In genomic region chr12:47989666-47990065, GRCh38 we compare ENCODE assay signal across 25 cellular contexts. TPM values are rescaled to one million over a fixed set of nuclear protein-coding genes. Genes with fewer than 3 reads are reported as not detected.
A peak's percentile ranks its signal among the peaks of the same experiment; 100 is the strongest.
DNase-seq lines count a peak whose midpoint lies in the region; ATAC-seq and TF ChIP-seq lines count a peak whose summit lies in the region.
"Had no signal": no experiment of that assay in that cellular context is flagged by ENCODE, and none has a peak within 500 bp of the region (broad histone marks: within the 10 kb centered on the region; RNA-seq: fewer than 3 reads in every experiment).

No MANE protein-coding gene starts in this region.

- H3K4me1 ChIP-seq in BLaER1: peaks cover 68% of the 10 kb centered on the region
- peaks cover 17% of the 10 kb centered on the region for H3K4me1 ChIP-seq in CD4-positive, CD25-positive, alpha-beta regulatory T cell (ENCODE audit: control insufficient read depth, insufficient read depth, low read length, poor library complexity, severe bottlenecking)
- H3K4me1 ChIP-seq: body of pancreas, tibial nerve had no signal

- no peaks in the 10 kb centered on the region for H3K27me3 ChIP-seq in BLaER1
- no peaks in the 10 kb centered on the region for H3K27me3 ChIP-seq in CD4-positive, CD25-positive, alpha-beta regulatory T cell (ENCODE audit: control insufficient read depth, insufficient read depth, low read length)
- H3K27me3 ChIP-seq: body of pancreas, ovary, tibial nerve had no signal

- H3K4me3 Mint-ChIP-seq in CD4-positive, CD25-positive, alpha-beta regulatory T cell: no peak overlapping the region
- H3K4me3 Mint-ChIP-seq in activated CD8-positive, alpha-beta T cell treated with anti-CD3 and anti-CD28 coated beads, Interleukin-2, amount 10 ng/mL, durations not matched to agents 7 days and 5 days: peak overlapping the region; percentile 18
- H3K4me3 Mint-ChIP-seq in nephron progenitor cell: peak overlapping the region; percentile 66
- H3K4me3 Mint-ChIP-seq in stimulated activated naive CD8-positive, alpha-beta T cell treated with anti-CD3 and anti-CD28 coated beads, Interleukin-15, amount 100 ng/mL, for 72 hours: peak overlapping the region in 1 of 2 donors; percentile 37
- H3K4me3 Mint-ChIP-seq: activated T-cell treated with anti-CD3 and anti-CD28 coated beads, Interleukin-2, amount 50 U/mL, for 4 hours; T-helper 1 cell treated with Interleukin-12 subunit alpha and Interleukin-12 subunit beta and Interleukin-4 antibody, amounts not matched to agents 30 μg/mL and 1 μg/mL, for 36 hours had no signal

- H3K9me3 ChIP-seq in BLaER1: no peaks in the 10 kb centered on the region
- no peaks in the 10 kb centered on the region for H3K9me3 ChIP-seq in CD4-positive, CD25-positive, alpha-beta regulatory T cell (ENCODE audit: control insufficient read depth in 2 of 2, low read length in 2 of 2)
- H3K9me3 ChIP-seq: body of pancreas, ovary, tibial nerve had no signal

- peaks cover 8 to 28% (median 14%) of the 10 kb centered on the region in 4 donors for H3K4me1 Mint-ChIP-seq in CD4-positive, CD25-positive, alpha-beta regulatory T cell
- peaks cover 33% of the 10 kb centered on the region for H3K4me1 Mint-ChIP-seq in activated CD8-positive, alpha-beta T cell treated with anti-CD3 and anti-CD28 coated beads, Interleukin-2, amount 10 ng/mL, durations not matched to agents 7 days and 5 days (ENCODE audit: low read depth)
- peaks cover 51% of the 10 kb centered on the region for H3K4me1 Mint-ChIP-seq in nephron progenitor cell
- H3K4me1 Mint-ChIP-seq in stimulated activated naive CD8-positive, alpha-beta T cell treated with anti-CD3 and anti-CD28 coated beads, Interleukin-15, amount 100 ng/mL, for 72 hours: peaks cover 32% of the 10 kb centered on the region

- peaks cover 11% of the 10 kb centered on the region for H3K27me3 Mint-ChIP-seq in CD4-positive, CD25-positive, alpha-beta regulatory T cell
- peaks cover 57% of the 10 kb centered on the region for H3K27me3 Mint-ChIP-seq in activated CD8-positive, alpha-beta T cell treated with anti-CD3 and anti-CD28 coated beads, Interleukin-2, amount 10 ng/mL, durations not matched to agents 7 days and 5 days (ENCODE audit: low read depth)
- no peaks in the 10 kb centered on the region for H3K27me3 Mint-ChIP-seq in nephron progenitor cell (ENCODE audit: low read depth, poor library complexity)
- peaks cover 76% of the 10 kb centered on the region for H3K27me3 Mint-ChIP-seq in stimulated activated naive CD8-positive, alpha-beta T cell treated with anti-CD3 and anti-CD28 coated beads, Interleukin-15, amount 100 ng/mL, for 72 hours

- H3K27ac ChIP-seq in BLaER1: peak overlapping the region; percentile 51
- no peak overlapping the region for H3K27ac ChIP-seq in CD4-positive, CD25-positive, alpha-beta regulatory T cell (ENCODE audit: insufficient read depth, low read length, poor library complexity, severe bottlenecking)
- H3K27ac ChIP-seq: body of pancreas, epithelial cell of prostate, ovary, RWPE1, tibial nerve had no signal

- no peak for ATAC-seq in CD4-positive, CD25-positive, alpha-beta regulatory T cell (ENCODE audit: low read depth in 2 of 2)
- ATAC-seq in activated CD8-positive, alpha-beta T cell treated with anti-CD3 and anti-CD28 coated beads, Interleukin-2, amount 10 ng/mL, durations not matched to agents 7 days and 5 days: no peak
- no peak for ATAC-seq in stimulated activated naive CD8-positive, alpha-beta T cell treated with anti-CD3 and anti-CD28 coated beads, Interleukin-15, amount 100 ng/mL, for 72 hours
- ATAC-seq: body of pancreas had no signal

- H4K20me1 ChIP-seq in BLaER1: no peaks in the 10 kb centered on the region

- no peak overlapping the region for H3K4me3 ChIP-seq in BLaER1
- H3K4me3 ChIP-seq in CD4-positive, CD25-positive, alpha-beta regulatory T cell (ENCODE audit: low read depth, low read length): no peak overlapping the region
- H3K4me3 ChIP-seq: body of pancreas, ovary, tibial nerve had no signal

- TF ChIP-seq CTCF in nephron progenitor cell (IDR thresholded peaks at IDR 0.05): no peak

- no peak overlapping the region for H3K9ac ChIP-seq in BLaER1

- peak overlapping the region; percentile 77 for H3K4me2 ChIP-seq in BLaER1

- POLR2A ChIA-PET in activated CD8-positive, alpha-beta T cell treated with anti-CD3 and anti-CD28 coated beads, Interleukin-2, amount 10 ng/mL, durations not matched to agents 7 days and 5 days (lab: Charles Lee): no interaction called here

- CTCF ChIA-PET in activated CD8-positive, alpha-beta T cell treated with anti-CD3 and anti-CD28 coated beads, Interleukin-2, amount 10 ng/mL, durations not matched to agents 7 days and 5 days (lab: Charles Lee): interaction anchor here (1.0 to 1.7 kb wide), 4 partner anchors 26 to 176 kb away, joined by 3 to 12 read pairs (median 4); partner anchors contain the start of gene TMEM106C

- H3K9me3 Mint-ChIP-seq in CD4-positive, CD25-positive, alpha-beta regulatory T cell: no peaks in the 10 kb centered on the region
- no peaks in the 10 kb centered on the region for H3K9me3 Mint-ChIP-seq in activated CD8-positive, alpha-beta T cell treated with anti-CD3 and anti-CD28 coated beads, Interleukin-2, amount 10 ng/mL, durations not matched to agents 7 days and 5 days (ENCODE audit: insufficient read depth)
- no peaks in the 10 kb centered on the region for H3K9me3 Mint-ChIP-seq in nephron progenitor cell
- no peaks in the 10 kb centered on the region for H3K9me3 Mint-ChIP-seq in stimulated activated naive CD8-positive, alpha-beta T cell treated with anti-CD3 and anti-CD28 coated beads, Interleukin-15, amount 100 ng/mL, for 72 hours
- H3K9me3 Mint-ChIP-seq: activated T-cell treated with anti-CD3 and anti-CD28 coated beads, Interleukin-2, amount 50 U/mL, for 4 hours; CD8-positive, alpha-beta T cell; naive thymus-derived CD4-positive, alpha-beta T cell; stimulated activated naive CD8-positive, alpha-beta T cell treated with anti-CD3 and anti-CD28 coated beads, Interleukin-15, Interleukin-2, amounts not matched to agents 100 ng/mL and 50 ng/mL, for 24 hours; T-helper 1 cell treated with Interleukin-12 subunit alpha and Interleukin-12 subunit beta and Interleukin-4 antibody, amounts not matched to agents 30 μg/mL and 1 μg/mL, for 36 hours had no signal

- peak overlapping the region; percentile 42 to 68 (median 48) for H3K27ac Mint-ChIP-seq in CD4-positive, CD25-positive, alpha-beta regulatory T cell
- peak overlapping the region; percentile 72 for H3K27ac Mint-ChIP-seq in activated CD8-positive, alpha-beta T cell treated with anti-CD3 and anti-CD28 coated beads, Interleukin-2, amount 10 ng/mL, durations not matched to agents 7 days and 5 days
- H3K27ac Mint-ChIP-seq in nephron progenitor cell: peak overlapping the region; percentile 99
- H3K27ac Mint-ChIP-seq in stimulated activated naive CD8-positive, alpha-beta T cell treated with anti-CD3 and anti-CD28 coated beads, Interleukin-15, amount 100 ng/mL, for 72 hours: peak overlapping the region in 1 of 2 donors; percentile 88
- H3K27ac Mint-ChIP-seq: CD8-positive, alpha-beta T cell; T-helper 1 cell treated with Interleukin-12 subunit alpha and Interleukin-12 subunit beta and Interleukin-4 antibody, amounts not matched to agents 30 μg/mL and 1 μg/mL, for 36 hours had no signal

- H3K36me3 ChIP-seq in BLaER1: no peaks in the 10 kb centered on the region
- no peaks in the 10 kb centered on the region for H3K36me3 ChIP-seq in CD4-positive, CD25-positive, alpha-beta regulatory T cell (ENCODE audit: control insufficient read depth, insufficient read depth, low read length)
- H3K36me3 ChIP-seq: ovary, tibial nerve had no signal

- DNase-seq in CD4-positive, CD25-positive, alpha-beta regulatory T cell: no peak
- no peak for DNase-seq in activated CD8-positive, alpha-beta T cell treated with anti-CD3 and anti-CD28 coated beads, Interleukin-2, amount 10 ng/mL, durations not matched to agents 7 days and 5 days
- DNase-seq in nephron progenitor cell (no peak), HK-2 (ENCODE audit: unreplicated experiment) (no peak), CD1c-positive myeloid dendritic cell (ENCODE audit: extremely low spot score) (no peak)
- DNase-seq in stimulated activated naive CD8-positive, alpha-beta T cell treated with anti-CD3 and anti-CD28 coated beads, Interleukin-15, amount 100 ng/mL, for 72 hours: no peak
- DNase-seq: activated CD4-positive, alpha-beta T cell treated with anti-CD3 and anti-CD28 coated beads, Interleukin-2, amount 50 U/mL, for 4 hours; activated T-cell treated with anti-CD3 and anti-CD28 coated beads, Interleukin-2, amount 50 U/mL, for 4 hours; cerebellar nuclear complex; DMS 273 treated with DMSO at 0.1 percent for 48 hours; HCEC 1CT; IMR-90; NCI-H1105; NCI-H1930 had no signal

- H3K36me3 Mint-ChIP-seq in CD4-positive, CD25-positive, alpha-beta regulatory T cell: no peaks in the 10 kb centered on the region
- H3K36me3 Mint-ChIP-seq in activated CD8-positive, alpha-beta T cell treated with anti-CD3 and anti-CD28 coated beads, Interleukin-2, amount 10 ng/mL, durations not matched to agents 7 days and 5 days (ENCODE audit: low read depth): no peaks in the 10 kb centered on the region
- H3K36me3 Mint-ChIP-seq in nephron progenitor cell (ENCODE audit: low read depth): peaks cover 92% of the 10 kb centered on the region
- H3K36me3 Mint-ChIP-seq: CD8-positive, alpha-beta T cell; naive thymus-derived CD4-positive, alpha-beta T cell had no signal

RNA-seq across cellular contexts. Expression of gene COL2A1, which starts 14.6 kb away (rescaled TPM):
- total RNA-seq in CD4-positive, CD25-positive, alpha-beta regulatory T cell: not detected
- polyA plus RNA-seq in CD4-positive, CD25-positive, alpha-beta regulatory T cell: not detected
- total RNA-seq in activated CD8-positive, alpha-beta T cell treated with anti-CD3 and anti-CD28 coated beads, Interleukin-2, amount 10 ng/mL, durations not matched to agents 7 days and 5 days: not detected
- total RNA-seq: body of pancreas; CD8-positive, alpha-beta T cell; IMR-90; mesenteric fat pad; naive thymus-derived CD4-positive, alpha-beta T cell; tibial nerve had no signal
- polyA plus RNA-seq: naive thymus-derived CD4-positive, alpha-beta T cell had no signal

RNA-seq across cellular contexts. Expression of gene TMEM106C, which starts 26.3 kb away (rescaled TPM):
- 26.4 TPM for total RNA-seq in CD4-positive, CD25-positive, alpha-beta regulatory T cell
- polyA plus RNA-seq in CD4-positive, CD25-positive, alpha-beta regulatory T cell: 10 to 100 TPM; 54.1 to 74.8 (median 68.8) TPM
- 100 to 1,000 TPM; 139 to 140 TPM for total RNA-seq in activated CD8-positive, alpha-beta T cell treated with anti-CD3 and anti-CD28 coated beads, Interleukin-2, amount 10 ng/mL, durations not matched to agents 7 days and 5 days

Comparison
In these comparisons a context has a peak if more than half of its experiments do, and no peak if none do; other contexts are left out.
1. H3K4me3 Mint-ChIP-seq: peak in activated CD8-positive, alpha-beta T cell treated with anti-CD3 and anti-CD28 coated beads, Interleukin-2, amount 10 ng/mL, durations not matched to agents 7 days and 5 days (single experiment) and nephron progenitor cell (single experiment); none in CD4-positive, CD25-positive, alpha-beta regulatory T cell (0 of 4).